In genomic region chr2:188245230-188245629, GRCh38 we compare ENCODE assay signal across 14 cellular contexts. TPM values are rescaled to one million over a fixed set of nuclear protein-coding genes. Genes with fewer than 3 reads are reported as not detected.
A peak's percentile ranks its signal among the peaks of the same experiment; 100 is the strongest.
DNase-seq lines count a peak whose midpoint lies in the region; ATAC-seq and TF ChIP-seq lines count a peak whose summit lies in the region.
"Had no signal": no experiment of that assay in that cellular context is flagged by ENCODE, and none has a peak within 500 bp of the region (broad histone marks: within the 10 kb centered on the region; RNA-seq: fewer than 3 reads in every experiment).

No MANE protein-coding gene starts in this region.

- H3K36me3 ChIP-seq in trophoblast cell (ENCODE audit: control insufficient read depth in 1 of 2, insufficient read depth in 2 of 2, low read length in 2 of 2), result no peaks in the 10 kb centered on the region
- H3K36me3 ChIP-seq: SJCRH30 had no signal

- H2BK12ac ChIP-seq in trophoblast cell (ENCODE audit: low read length), result no peak overlapping the region

- no peak overlapping the region for H2BK5ac ChIP-seq in trophoblast cell (ENCODE audit: low read depth, low read length, poor library complexity)

- WGBS in trophoblast cell (ENCODE audit: extremely low coverage, insufficient coverage, insufficient read length), result no CpG with 5 or more reads among the region's 5 CpGs

- H3K4ac ChIP-seq in trophoblast cell (ENCODE audit: low read depth, low read length), result no peak overlapping the region

- no peak for TF ChIP-seq CTCF in RWPE1 (conservative IDR thresholded peaks at IDR 0.05; ENCODE audit: low read depth)
- no peak for TF ChIP-seq CTCF in epithelial cell of esophagus (IDR thresholded peaks at IDR 0.05; ENCODE audit: insufficient read depth, low read depth, low read length, missing control alignments)

- no peak overlapping the region for H2AFZ ChIP-seq in trophoblast cell (ENCODE audit: insufficient read depth, low read length, poor library complexity)

- POLR2A ChIA-PET in RWPE1 (lab: Yijun Ruan, JAX; ENCODE audit: low non-redundant PET), result no interaction called here

- H3K14ac ChIP-seq in trophoblast cell (ENCODE audit: low read length), result no peak overlapping the region

- H3K4me3 ChIP-seq in epithelial cell of esophagus (ENCODE audit: low read length), result no peak overlapping the region
- H3K4me3 ChIP-seq in trophoblast cell (ENCODE audit: low read depth, low read length), result no peak overlapping the region
- H3K4me3 ChIP-seq: SJCRH30 had no signal

- no peak overlapping the region for H4K8ac ChIP-seq in trophoblast cell (ENCODE audit: low read depth, low read length)

- no peaks in the 10 kb centered on the region for H3K4me1 ChIP-seq in trophoblast cell (ENCODE audit: control insufficient read depth in 1 of 2, insufficient read depth in 2 of 2, low read length in 2 of 2)
- H3K4me1 ChIP-seq: SJCRH30 had no signal

- H3K27ac ChIP-seq in RWPE1, result no peak overlapping the region
- no peak overlapping the region for H3K27ac ChIP-seq in trophoblast cell (ENCODE audit: low read depth, low read length)
- H3K27ac ChIP-seq: SJCRH30 had no signal

- no peak overlapping the region for H3K18ac ChIP-seq in trophoblast cell (ENCODE audit: low read length)

- no peaks in the 10 kb centered on the region for H3K79me2 ChIP-seq in trophoblast cell (ENCODE audit: control insufficient read depth, insufficient read depth, low read length, poor library complexity)

- DNase-seq in HCEC 1CT, result peak; percentile 7
- DNase-seq in RWPE1 (ENCODE audit: low spot score), result peak; percentile 18
- DNase-seq in epithelial cell of esophagus (ENCODE audit: low read depth), result peak; percentile 69
- DNase-seq in trophoblast cell, result peak; percentile 41 to 71
- no peak for DNase-seq in Right ventricle myocardium superior
- DNase-seq in T1000 (lab: John Stamatoyannopoulos, UW), result no peak
- DNase-seq: Kasumi-1, NCI-H187, NCI-H345, NCI-H526, SJCRH30 had no signal

- no peak overlapping the region for H2AK5ac ChIP-seq in trophoblast cell (ENCODE audit: low read length)

- H2BK120ac ChIP-seq in trophoblast cell (ENCODE audit: insufficient read depth, low read length, poor library complexity), result no peak overlapping the region

- H3K23ac ChIP-seq in trophoblast cell (ENCODE audit: low read length), result no peak overlapping the region

- CTCF ChIA-PET in RWPE1 (lab: Yijun Ruan, JAX), result no interaction called here

- intact Hi-C loops in Right ventricle myocardium superior (cut with DNase I), result no loop called here

- H4K12ac ChIP-seq in trophoblast cell (ENCODE audit: low read depth, low read length), result no peak overlapping the region

- H3K9me3 ChIP-seq in trophoblast cell (ENCODE audit: insufficient read depth, low read depth, low read length), result no peaks in the 10 kb centered on the region
- H3K9me3 ChIP-seq: SJCRH30 had no signal

- ATAC-seq in HG03565 (IDR thresholded peaks at IDR 0.05; ENCODE audit: unreplicated experiment) (no peak), Right ventricle myocardium superior (ENCODE audit: poor library complexity) (no peak)

- no peak overlapping the region for H3K4me2 ChIP-seq in trophoblast cell (ENCODE audit: low read length)

- no peaks in the 10 kb centered on the region for H3K79me1 ChIP-seq in trophoblast cell (ENCODE audit: low read length)

- H4K91ac ChIP-seq in trophoblast cell (ENCODE audit: low read depth, low read length), result no peak overlapping the region

- H3K27me3 ChIP-seq in trophoblast cell (ENCODE audit: insufficient read depth, low read length), result no peaks in the 10 kb centered on the region
- H3K27me3 ChIP-seq: SJCRH30 had no signal

- no peak overlapping the region for H3K9ac ChIP-seq in trophoblast cell (ENCODE audit: low read length)

RNA-seq across cellular contexts. Expression of gene GULP1, which starts 46.4 kb away (rescaled TPM):
- polyA plus RNA-seq in trophoblast cell (2013), result 38.6 and 39.1 TPM in 2 replicates
- total RNA-seq in Right ventricle myocardium superior, result 4.6 TPM
- polyA plus RNA-seq: CD14-positive monocyte, IgD-negative memory B cell had no signal

Comparison
In these comparisons a context has a peak if more than half of its experiments do, and no peak if none do; other contexts are left out.
1. DNase-seq: peak in HCEC 1CT (single experiment), RWPE1 (single experiment), epithelial cell of esophagus (single experiment) and trophoblast cell (2 of 2); none in Right ventricle myocardium superior (single experiment) and T1000 (single experiment).